Comparison of ENCODE assay signal across 7 cellular contexts in the genomic region with DNA sequence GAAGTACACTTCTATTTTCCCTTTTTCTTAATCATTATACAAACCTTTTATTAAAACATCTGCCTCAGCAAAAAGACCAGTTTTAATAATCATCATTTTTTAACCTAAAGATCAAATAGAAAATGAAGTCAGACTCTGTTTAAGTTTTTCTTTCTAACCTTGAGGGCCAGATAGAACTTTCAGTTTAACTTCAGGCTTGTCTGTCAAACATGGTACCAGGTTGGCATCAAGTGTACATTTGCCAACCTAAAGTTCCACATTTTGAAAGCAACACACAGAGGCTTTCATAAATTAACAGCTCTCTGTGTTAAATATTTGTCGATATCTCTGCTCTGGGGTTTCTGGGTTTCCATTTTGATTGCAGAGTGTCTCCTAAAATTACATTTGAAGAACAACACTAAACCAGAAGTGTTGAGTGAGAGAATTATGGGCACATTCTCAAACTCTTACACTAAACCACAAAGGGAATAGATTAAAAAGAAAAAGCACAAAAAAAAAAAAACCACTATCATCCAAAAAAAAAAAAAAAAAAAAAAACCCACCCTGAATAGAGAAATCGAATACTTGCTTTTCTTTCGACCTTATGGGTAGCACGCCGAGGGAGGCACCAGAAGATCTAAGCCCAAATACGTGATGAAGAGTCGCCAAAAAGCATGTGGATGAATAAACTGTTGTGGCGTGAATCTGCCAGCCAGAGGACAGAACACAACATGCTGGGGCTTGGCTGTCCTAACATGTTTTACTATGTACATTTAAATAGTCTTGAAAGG.
DNase-seq lines count a peak whose midpoint lies in the region; ATAC-seq and TF ChIP-seq lines count a peak whose summit lies in the region.

No MANE protein-coding gene starts in this region.

- DNase-seq in NCI-H1105 (lab: John Stamatoyannopoulos, UW) (peak; percentile 68), cerebellar cortex (ENCODE audit: low spot score) (peak; percentile 85), lung (ENCODE audit: low spot score) (no peak), upper lobe of left lung (no peak), SW 1271 (lab: John Stamatoyannopoulos, UW) (no peak), WERI-Rb-1 (no peak)
- no peak for DNase-seq in activated effector memory CD4-positive, alpha-beta T cell treated with anti-CD3 and anti-CD28 coated beads, Interleukin-2, amount 50 U/mL, for 16 hours

- H3K4me1 ChIP-seq in lung (ENCODE audit: control insufficient read depth in 2 of 2, insufficient read depth in 2 of 2, low read length in 2 of 2) (peaks cover 0 to 2% of the 10 kb centered on the region in 2 donors), upper lobe of left lung (peaks cover 0 to 26% (median 6%) of the 10 kb centered on the region in 4 donors)

- TF ChIP-seq EP300 in upper lobe of left lung (IDR thresholded peaks at IDR 0.05): no peak

- TF ChIP-seq CTCF in lung (IDR thresholded peaks at IDR 0.05; ENCODE audit: control extremely low read depth, extremely low read depth) (no peak), upper lobe of left lung (IDR thresholded peaks at IDR 0.05) (no peak), WERI-Rb-1 (IDR thresholded peaks at IDR 0.05; ENCODE audit: low read depth, low read length) (no peak)

- H3K4me3 ChIP-seq in lung (no peak overlapping the region), upper lobe of left lung (peak overlapping the region in 3 of 4 donors; percentile 0 to 35 (median 19)), WERI-Rb-1 (ENCODE audit: low read depth, low read length) (no peak overlapping the region)

- no peaks in the 10 kb centered on the region for H3K27me3 ChIP-seq in lung (ENCODE audit: control insufficient read depth, insufficient read depth)
- H3K27me3 ChIP-seq in upper lobe of left lung: no peaks in the 10 kb centered on the region
- no peaks in the 10 kb centered on the region for H3K27me3 ChIP-seq in WERI-Rb-1 (ENCODE audit: insufficient read depth, low read depth, severe bottlenecking)

- no peak for TF ChIP-seq POLR2A in upper lobe of left lung (IDR thresholded peaks at IDR 0.05)

- no peaks in the 10 kb centered on the region for H3K9me3 ChIP-seq in lung (ENCODE audit: control insufficient read depth in 2 of 2, insufficient read depth in 1 of 2, low read length in 1 of 2)
- no peaks in the 10 kb centered on the region for H3K9me3 ChIP-seq in upper lobe of left lung
- no peaks in the 10 kb centered on the region for H3K9me3 ChIP-seq in WERI-Rb-1 (ENCODE audit: severe bottlenecking)

- WGBS in lung, 2 donors: 49 to 84% methylated on average over 8 of the region's 8 CpGs
- WGBS in upper lobe of left lung, 2 donors: 64 to 65% methylated on average over 8 of the region's 8 CpGs

- ATAC-seq in lung (ENCODE audit: insufficient read depth, low FRiP score): no peak
- ATAC-seq in upper lobe of left lung (ENCODE audit: low FRiP score in 2 of 2): peak in 1 of 2 donors; percentile 67

- peak overlapping the region; percentile 58 to 88 for H3K27ac ChIP-seq in lung (ENCODE audit: low read depth in 1 of 2, low read length in 1 of 2)
- peak overlapping the region; percentile 71 to 80 (median 72) for H3K27ac ChIP-seq in upper lobe of left lung
- no peak overlapping the region for H3K27ac ChIP-seq in WERI-Rb-1

- H3K36me3 ChIP-seq in lung (ENCODE audit: control insufficient read depth in 2 of 2, insufficient read depth in 2 of 2, low read length in 2 of 2): no peaks in the 10 kb centered on the region
- H3K36me3 ChIP-seq in upper lobe of left lung: no peaks in the 10 kb centered on the region
- no peaks in the 10 kb centered on the region for H3K36me3 ChIP-seq in WERI-Rb-1

Comparison
In these comparisons a context has a peak if more than half of its experiments do, and no peak if none do; other contexts are left out.
1. DNase-seq: peak in NCI-H1105 (single experiment) and cerebellar cortex (single experiment); none in lung (single experiment), upper lobe of left lung (0 of 2), activated effector memory CD4-positive, alpha-beta T cell treated with anti-CD3 and anti-CD28 coated beads, Interleukin-2, amount 50 U/mL, for 16 hours (single experiment), SW 1271 (0 of 2) and WERI-Rb-1 (single experiment).
2. H3K4me3 ChIP-seq: peak in upper lobe of left lung (3 of 4); none in lung (single experiment) and WERI-Rb-1 (single experiment).